ENCODE assay signal across 8 cellular contexts in genomic region chr2:197858607-197859140, GRCh38.
"Had no signal": no experiment of that assay in that cellular context is flagged by ENCODE, and none has a peak within 500 bp of the region (broad histone marks: within the 10 kb centered on the region; RNA-seq: fewer than 3 reads in every experiment).

No MANE protein-coding gene starts in this region.

- DNase-seq: GOT3, H9, HCEC 1CT, HFFc6, IMR-90, Karpas-422, KBM-7 had no signal

- H3K9ac ChIP-seq: KMS-11 had no signal

- H3K27ac ChIP-seq: KMS-11 had no signal

- H3K4me2 ChIP-seq: KMS-11 had no signal

- H3K4me3 Mint-ChIP-seq: H9, HFFc6 had no signal

- H3K27ac Mint-ChIP-seq: H9, HFFc6 had no signal

- H3K9me3 Mint-ChIP-seq: HFFc6 had no signal
